8 cellular contexts compared by ENCODE assay signal in the genomic region with DNA sequence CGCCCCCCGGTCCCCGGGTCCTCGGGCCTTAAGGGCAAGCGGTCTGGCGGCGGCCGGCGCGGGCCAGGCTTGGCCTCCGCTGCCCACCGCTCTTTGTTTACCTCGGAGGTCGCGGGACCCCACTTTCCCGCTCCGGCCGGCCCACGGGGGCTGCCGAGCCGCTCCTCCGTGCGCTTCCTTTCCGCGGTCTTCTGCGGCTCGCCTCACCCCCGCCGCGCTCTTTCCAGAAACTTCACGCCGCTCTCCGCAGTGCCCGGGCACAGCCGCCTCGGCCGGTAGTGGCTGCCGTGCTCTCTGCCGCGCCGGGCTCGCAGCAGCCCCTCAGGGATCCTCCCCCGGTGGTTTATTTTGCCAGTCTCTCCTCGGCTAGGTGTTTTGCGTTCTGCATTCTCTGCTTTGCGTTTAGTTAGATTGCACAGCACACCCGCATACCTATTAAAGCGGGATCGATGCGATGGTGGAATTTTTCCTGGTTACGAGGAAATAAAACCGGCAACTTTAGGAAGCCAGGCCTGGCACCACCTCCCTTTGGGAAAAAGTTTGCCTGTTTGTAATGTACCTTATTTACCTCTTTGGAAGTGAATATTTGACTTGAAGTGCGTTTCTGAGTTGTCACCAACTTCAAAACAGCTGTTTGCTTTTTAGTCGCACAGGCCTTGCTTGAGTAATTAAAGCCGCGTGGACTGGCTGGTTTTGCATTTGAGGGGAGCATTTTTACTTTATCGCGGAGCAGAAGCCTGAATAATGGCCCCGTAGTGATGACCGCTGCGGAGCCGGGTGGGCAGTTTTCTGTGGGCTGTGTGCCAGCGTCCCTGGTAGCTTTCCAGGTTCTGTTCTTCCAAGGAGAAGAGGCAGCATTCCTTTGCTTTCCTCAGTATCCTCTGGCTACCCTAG. TPM values are rescaled to one million over a fixed set of nuclear protein-coding genes. Genes with fewer than 3 reads are reported as not detected.
A peak's percentile ranks its signal among the peaks of the same experiment; 100 is the strongest.
DNase-seq lines count a peak whose midpoint lies in the region; ATAC-seq and TF ChIP-seq lines count a peak whose summit lies in the region.

No MANE protein-coding gene starts in this region.

- H3K27me3 Mint-ChIP-seq in activated T-helper 17 cell treated with anti-CD3 and anti-CD28 coated beads, Interleukin-2, amount 50 U/mL, for 72 hours, result no peaks in the 10 kb centered on the region
- no peaks in the 10 kb centered on the region for H3K27me3 Mint-ChIP-seq in natural killer cell treated with Interleukin-12 subunit alpha and Interleukin-12 subunit beta and Interleukin-15 and Interleukin-18, amount 100 ng/mL, for 72 hours

- H3K4me3 Mint-ChIP-seq in activated T-helper 17 cell treated with anti-CD3 and anti-CD28 coated beads, Interleukin-2, amount 50 U/mL, for 72 hours, result peak overlapping the region; percentile 98
- H3K4me3 Mint-ChIP-seq in natural killer cell treated with Interleukin-12 subunit alpha and Interleukin-12 subunit beta and Interleukin-15 and Interleukin-18, amount 100 ng/mL, for 72 hours, result peak overlapping the region; percentile 98

- ATAC-seq in GM18520 (IDR thresholded peaks at IDR 0.05; ENCODE audit: unreplicated experiment) (peak; percentile 23), HG03095 (IDR thresholded peaks at IDR 0.05; ENCODE audit: unreplicated experiment) (peak; percentile 30)
- peak; percentile 57 for ATAC-seq in activated T-helper 17 cell treated with anti-CD3 and anti-CD28 coated beads, Interleukin-2, amount 50 U/mL, for 72 hours (replicated peaks)
- peak; percentile 76 to 79 for ATAC-seq in natural killer cell treated with Interleukin-12 subunit alpha and Interleukin-12 subunit beta and Interleukin-15 and Interleukin-18, amount 100 ng/mL, for 72 hours

- peak overlapping the region; percentile 91 for H3K4me3 ChIP-seq in fibroblast of pulmonary artery (replicated peaks; ENCODE audit: low read depth, low read length)

- H3K36me3 Mint-ChIP-seq in activated T-helper 17 cell treated with anti-CD3 and anti-CD28 coated beads, Interleukin-2, amount 50 U/mL, for 72 hours (ENCODE audit: low read depth), result peaks cover 16% of the 10 kb centered on the region
- no peaks in the 10 kb centered on the region for H3K36me3 Mint-ChIP-seq in natural killer cell treated with Interleukin-12 subunit alpha and Interleukin-12 subunit beta and Interleukin-15 and Interleukin-18, amount 100 ng/mL, for 72 hours

- H3K9me3 Mint-ChIP-seq in activated T-helper 17 cell treated with anti-CD3 and anti-CD28 coated beads, Interleukin-2, amount 50 U/mL, for 72 hours, result no peaks in the 10 kb centered on the region
- no peaks in the 10 kb centered on the region for H3K9me3 Mint-ChIP-seq in natural killer cell treated with Interleukin-12 subunit alpha and Interleukin-12 subunit beta and Interleukin-15 and Interleukin-18, amount 100 ng/mL, for 72 hours

- H3K27ac Mint-ChIP-seq in activated T-helper 17 cell treated with anti-CD3 and anti-CD28 coated beads, Interleukin-2, amount 50 U/mL, for 72 hours, result peak overlapping the region; percentile 93
- peak overlapping the region; percentile 87 to 91 for H3K27ac Mint-ChIP-seq in natural killer cell treated with Interleukin-12 subunit alpha and Interleukin-12 subunit beta and Interleukin-15 and Interleukin-18, amount 100 ng/mL, for 72 hours

- H3K4me1 Mint-ChIP-seq in activated T-helper 17 cell treated with anti-CD3 and anti-CD28 coated beads, Interleukin-2, amount 50 U/mL, for 72 hours, result peaks cover 15% of the 10 kb centered on the region
- H3K4me1 Mint-ChIP-seq in natural killer cell treated with Interleukin-12 subunit alpha and Interleukin-12 subunit beta and Interleukin-15 and Interleukin-18, amount 100 ng/mL, for 72 hours (ENCODE audit: low read depth in 2 of 2), result peaks cover 17 to 23% of the 10 kb centered on the region in 2 donors

- TF ChIP-seq CTCF in 22Rv1 (IDR thresholded peaks at IDR 0.05) (no peak), fibroblast of pulmonary artery (IDR thresholded peaks at IDR 0.05; ENCODE audit: low read length, missing control alignments) (no peak)

- H3K27ac ChIP-seq in 22Rv1, result peak overlapping the region; percentile 95

- peak; percentile 66 for DNase-seq in OCI-M1 (lab: John Stamatoyannopoulos, UW)
- peak; percentile 53 for DNase-seq in fibroblast of pulmonary artery (ENCODE audit: low read depth)
- peak; percentile 73 for DNase-seq in natural killer cell treated with Interleukin-12 subunit alpha and Interleukin-12 subunit beta and Interleukin-15 and Interleukin-18, amount 100 ng/mL, for 72 hours (ENCODE audit: low spot score)
- DNase-seq in superior temporal gyrus (ENCODE audit: extremely low spot score), result peak; percentile 61

RNA-seq across cellular contexts. Expression of a gene that starts 0.8 kb away (rescaled TPM):
- total RNA-seq in activated T-helper 17 cell treated with anti-CD3 and anti-CD28 coated beads, Interleukin-2, amount 50 U/mL, for 72 hours, result 10 to 100 TPM; 16.0 to 29.9 TPM
- 10 to 100 TPM; 16.4 to 38.9 TPM for total RNA-seq in natural killer cell treated with Interleukin-12 subunit alpha and Interleukin-12 subunit beta and Interleukin-15 and Interleukin-18, amount 100 ng/mL, for 72 hours

RNA-seq across cellular contexts. Expression of a gene that starts 48.5 kb away (rescaled TPM):
- total RNA-seq in activated T-helper 17 cell treated with anti-CD3 and anti-CD28 coated beads, Interleukin-2, amount 50 U/mL, for 72 hours, result 10 to 100 TPM; 32.5 to 39.4 TPM
- 10 to 100 TPM; 17.2 to 28.3 TPM for total RNA-seq in natural killer cell treated with Interleukin-12 subunit alpha and Interleukin-12 subunit beta and Interleukin-15 and Interleukin-18, amount 100 ng/mL, for 72 hours

Comparison
In these comparisons a context has a peak if more than half of its experiments do, and no peak if none do; other contexts are left out.
1. Peak in every context shown above with its lines: DNase-seq, ATAC-seq, H3K4me3 ChIP-seq and H3K27ac ChIP-seq.
2. ATAC-seq: peak in every context shown above with its lines; median percentile 78 in natural killer cell treated with Interleukin-12 subunit alpha and Interleukin-12 subunit beta and Interleukin-15 and Interleukin-18, amount 100 ng/mL, for 72 hours; 57 in activated T-helper 17 cell treated with anti-CD3 and anti-CD28 coated beads, Interleukin-2, amount 50 U/mL, for 72 hours; 30 in HG03095; 23 in GM18520.